11 cellular contexts compared by ENCODE assay signal in genomic region chr7:140358771-140359095, GRCh38. TPM values are rescaled to one million over a fixed set of nuclear protein-coding genes. Genes with fewer than 3 reads are reported as not detected.
A peak's percentile ranks its signal among the peaks of the same experiment; 100 is the strongest.
DNase-seq lines count a peak whose midpoint lies in the region; ATAC-seq and TF ChIP-seq lines count a peak whose summit lies in the region.
"Had no signal": no experiment of that assay in that cellular context is flagged by ENCODE, and none has a peak within 500 bp of the region (broad histone marks: within the 10 kb centered on the region; RNA-seq: fewer than 3 reads in every experiment).

No MANE protein-coding gene starts in this region.

- peaks cover 49% of the 10 kb centered on the region for H3K36me3 Mint-ChIP-seq in CD8-positive, alpha-beta T cell
- H3K36me3 Mint-ChIP-seq in naive thymus-derived CD8-positive, alpha-beta T cell = peaks cover 5 to 65% (median 16%) of the 10 kb centered on the region in 3 donors

- no peak overlapping the region for H3K27ac ChIP-seq in CD8-positive, alpha-beta T cell (ENCODE audit: low read depth, low read length)

- POLR2A ChIA-PET in CD8-positive, alpha-beta T cell (lab: Charles Lee) = no interaction called here
- POLR2A ChIA-PET in naive thymus-derived CD8-positive, alpha-beta T cell (lab: Charles Lee) = interaction anchor here (0.8 kb wide), 1 partner anchor 17 kb away, joined by 3 read pairs; no protein-coding TSS in a partner anchor

- peaks cover 4% of the 10 kb centered on the region for H3K4me1 ChIP-seq in CD8-positive, alpha-beta T cell (ENCODE audit: insufficient read depth, low read length)

- no peaks in the 10 kb centered on the region for H3K27me3 ChIP-seq in CD8-positive, alpha-beta T cell (ENCODE audit: insufficient read depth, low read length)
- H3K27me3 ChIP-seq: upper lobe of left lung had no signal

- DNase-seq in CD8-positive, alpha-beta T cell = peak in 4 of 7 experiments; percentile 2 to 39 (median 22)
- peak; percentile 69 for DNase-seq in activated CD8-positive, alpha-beta memory T cell treated with anti-CD3 and anti-CD28 coated beads, Interleukin-2, amount 50 U/mL, for 48 hours
- DNase-seq in naive thymus-derived CD8-positive, alpha-beta T cell = no peak
- DNase-seq in NCI-H748 treated with DMSO at 0.1 percent for 48 hours (lab: John Stamatoyannopoulos, UW) (no peak), hepatic stellate cell (ENCODE audit: low spot score) (no peak), COR-L47 (lab: John Stamatoyannopoulos, UW) (no peak)
- DNase-seq: aorta, DMS53 had no signal

- H3K9me3 Mint-ChIP-seq in CD8-positive, alpha-beta T cell = no peaks in the 10 kb centered on the region
- H3K9me3 Mint-ChIP-seq in naive thymus-derived CD8-positive, alpha-beta T cell = no peaks in the 10 kb centered on the region

- no peaks in the 10 kb centered on the region for H3K9me3 ChIP-seq in CD8-positive, alpha-beta T cell (ENCODE audit: low read length)
- H3K9me3 ChIP-seq: upper lobe of left lung had no signal

- ATAC-seq in CD8-positive, alpha-beta T cell = peak; percentile 60
- ATAC-seq in HG02759 (IDR thresholded peaks at IDR 0.05; ENCODE audit: unreplicated experiment) (peak; percentile 47), HG02981 (IDR thresholded peaks at IDR 0.05; ENCODE audit: unreplicated experiment) (no peak)
- ATAC-seq in naive thymus-derived CD8-positive, alpha-beta T cell = peak in 1 of 2 donors; percentile 41

- peak overlapping the region; percentile 91 for H3K27ac Mint-ChIP-seq in CD8-positive, alpha-beta T cell
- peak overlapping the region; percentile 42 to 93 (median 74) for H3K27ac Mint-ChIP-seq in naive thymus-derived CD8-positive, alpha-beta T cell

- H3K4me3 Mint-ChIP-seq in CD8-positive, alpha-beta T cell = peak overlapping the region; percentile 87
- H3K4me3 Mint-ChIP-seq in naive thymus-derived CD8-positive, alpha-beta T cell = peak overlapping the region in 8 of 10 donors; percentile 27 to 91 (median 64)

- H3K27me3 Mint-ChIP-seq in CD8-positive, alpha-beta T cell (ENCODE audit: low read depth) = no peaks in the 10 kb centered on the region
- no peaks in the 10 kb centered on the region for H3K27me3 Mint-ChIP-seq in naive thymus-derived CD8-positive, alpha-beta T cell

- no peak for TF ChIP-seq CTCF in CD8-positive, alpha-beta T cell (IDR thresholded peaks at IDR 0.05)

- H3K4me3 ChIP-seq in CD8-positive, alpha-beta T cell (ENCODE audit: low read depth, low read length) = no peak overlapping the region

- CTCF ChIA-PET in CD8-positive, alpha-beta T cell (lab: Charles Lee) = no interaction called here

- intact Hi-C loops in CD8-positive, alpha-beta T cell (cut with DNase I, micrococcal nuclease) = no loop called here

- H3K36me3 ChIP-seq in CD8-positive, alpha-beta T cell (ENCODE audit: insufficient read depth, low read length) = peaks cover 6% of the 10 kb centered on the region

- H3K4me1 Mint-ChIP-seq in CD8-positive, alpha-beta T cell (ENCODE audit: low read depth) = peaks cover 18% of the 10 kb centered on the region
- H3K4me1 Mint-ChIP-seq in naive thymus-derived CD8-positive, alpha-beta T cell = peaks cover 7 to 25% (median 21%) of the 10 kb centered on the region in 4 donors

RNA-seq across cellular contexts. Expression of gene SLC37A3, which starts 39.6 kb away (rescaled TPM):
- 10 to 100 TPM; 28.4 to 32.1 TPM for total RNA-seq in CD8-positive, alpha-beta T cell
- 10 to 100 TPM; 32.7 to 38.3 TPM for total RNA-seq in naive thymus-derived CD8-positive, alpha-beta T cell
- 1 to 10 TPM; 7.3 to 9.6 (median 8.6) TPM for polyA plus RNA-seq in naive thymus-derived CD8-positive, alpha-beta T cell

RNA-seq across cellular contexts. Expression of gene RAB19, which starts 45.1 kb away (rescaled TPM):
- total RNA-seq in CD8-positive, alpha-beta T cell = 1 to 10 TPM; 1.9 to 4.2 TPM
- total RNA-seq in naive thymus-derived CD8-positive, alpha-beta T cell = 1 to 10 TPM; 5.4 to 6.5 TPM
- polyA plus RNA-seq in naive thymus-derived CD8-positive, alpha-beta T cell = 1 to 10 TPM; 5.2 to 7.0 (median 6.6) TPM
- total RNA-seq: aorta had no signal
- polyA plus RNA-seq: aorta had no signal

Comparison
In these comparisons a context has a peak if more than half of its experiments do, and no peak if none do; other contexts are left out.
1. DNase-seq: peak in CD8-positive, alpha-beta T cell (4 of 7) and activated CD8-positive, alpha-beta memory T cell treated with anti-CD3 and anti-CD28 coated beads, Interleukin-2, amount 50 U/mL, for 48 hours (single experiment); none in naive thymus-derived CD8-positive, alpha-beta T cell (0 of 10), NCI-H748 treated with DMSO at 0.1 percent for 48 hours (single experiment), hepatic stellate cell (single experiment) and COR-L47 (single experiment).